ENCODE assay signal across 1 cellular context in the genomic region with DNA sequence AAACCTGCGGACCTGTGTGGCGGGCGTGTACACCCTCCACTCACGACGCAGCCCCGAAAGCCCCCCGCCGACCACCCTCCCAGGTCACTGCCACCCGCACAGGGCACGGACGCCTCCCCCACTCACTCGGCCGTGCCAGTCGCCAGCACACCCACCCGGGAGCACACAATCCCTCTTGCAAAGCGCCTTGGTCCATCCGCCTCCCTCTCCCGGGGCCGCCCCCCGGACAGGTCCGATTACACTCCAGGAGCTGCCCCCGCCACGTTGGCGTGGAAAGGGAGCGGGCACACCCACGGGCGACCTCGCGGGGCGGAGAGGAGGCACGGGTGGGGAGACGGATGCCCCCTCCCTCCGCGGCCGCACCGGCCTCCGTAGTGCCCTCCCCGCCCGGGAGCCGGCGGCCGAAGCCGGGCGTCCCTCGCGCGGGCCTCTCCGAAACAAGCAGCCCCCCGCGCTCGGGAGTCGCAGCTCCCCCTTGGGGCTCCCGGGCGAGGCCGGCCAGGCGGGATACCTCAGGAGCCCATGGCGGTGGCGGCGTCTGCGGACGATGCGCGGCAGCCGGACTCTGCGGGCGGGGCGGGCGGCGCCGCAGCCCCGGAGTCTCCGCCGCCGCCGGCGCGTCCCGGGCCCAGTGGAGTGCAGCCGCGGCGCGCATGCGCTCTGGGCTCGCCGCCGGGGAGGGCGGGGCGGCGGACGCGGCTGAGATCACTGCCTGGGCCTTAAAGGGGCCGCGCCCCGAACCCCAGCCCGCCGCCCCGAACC.
TF ChIP-seq lines count a peak whose summit lies in the region.

A gene (minus strand): TSS at position 638 of the 762 bp plus-strand sequence. CDS start 25,049 bp downstream, outside the sequence.

TF ChIP-seq in SK-N-SH treated with all-trans-retinoic acid at 6 μM for 48 hours, 23 proteins besides CTCF, POLR2A, EP300 and RAD21 (continued from another document):
- TF ChIP-seq BACH2 (CRISPR knock-in tag; IDR thresholded peaks at IDR 0.05; ENCODE audit: borderline replicate concordance) (no peak), GLIS3 (CRISPR knock-in tag; IDR thresholded peaks at IDR 0.05) (no peak), ZNF565 (CRISPR knock-in tag; conservative IDR thresholded peaks at IDR 0.05; ENCODE audit: low read depth) (no peak), ZFP3 (CRISPR knock-in tag; IDR thresholded peaks at IDR 0.05) (no peak), CSDC2 (CRISPR knock-in tag; IDR thresholded peaks at IDR 0.05) (no peak), TCF4 (CRISPR knock-in tag; IDR thresholded peaks at IDR 0.05; ENCODE audit: borderline replicate concordance) (no peak)
- TF ChIP-seq, protein P1, sequence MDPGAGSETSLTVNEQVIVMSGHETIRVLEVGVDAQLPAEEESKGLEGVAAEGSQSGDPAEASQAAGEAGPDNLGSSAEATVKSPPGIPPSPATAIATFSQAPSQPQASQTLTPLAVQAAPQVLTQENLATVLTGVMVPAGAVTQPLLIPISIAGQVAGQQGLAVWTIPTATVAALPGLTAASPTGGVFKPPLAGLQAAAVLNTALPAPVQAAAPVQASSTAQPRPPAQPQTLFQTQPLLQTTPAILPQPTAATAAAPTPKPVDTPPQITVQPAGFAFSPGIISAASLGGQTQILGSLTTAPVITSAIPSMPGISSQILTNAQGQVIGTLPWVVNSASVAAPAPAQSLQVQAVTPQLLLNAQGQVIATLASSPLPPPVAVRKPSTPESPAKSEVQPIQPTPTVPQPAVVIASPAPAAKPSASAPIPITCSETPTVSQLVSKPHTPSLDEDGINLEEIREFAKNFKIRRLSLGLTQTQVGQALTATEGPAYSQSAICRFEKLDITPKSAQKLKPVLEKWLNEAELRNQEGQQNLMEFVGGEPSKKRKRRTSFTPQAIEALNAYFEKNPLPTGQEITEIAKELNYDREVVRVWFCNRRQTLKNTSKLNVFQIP (CRISPR knock-in tag; IDR thresholded peaks at IDR 0.05; ENCODE audit: borderline replicate concordance, low read depth), result no peak
